In genomic region chr7:99943641-99944507, GRCh38 we compare ENCODE assay signal across 13 cellular contexts. TPM values are rescaled to one million over a fixed set of nuclear protein-coding genes. Genes with fewer than 3 reads are reported as not detected.
DNase-seq lines count a peak whose midpoint lies in the region; ATAC-seq, FAIRE-seq and TF ChIP-seq lines count a peak whose summit lies in the region.
"Had no signal": no experiment of that assay in that cellular context is flagged by ENCODE, and none has a peak within 500 bp of the region (broad histone marks: within the 10 kb centered on the region; RNA-seq: fewer than 3 reads in every experiment).

No MANE protein-coding gene starts in this region.

- no peak for DNase-seq in activated T-cell treated with anti-CD3 and anti-CD28 coated beads, Interleukin-2, amount 50 U/mL, for 72 hours
- DNase-seq in activated T-cell treated with anti-CD3 and anti-CD28 coated beads, Interleukin-2, amount 50 U/mL, for 1 hour: no peak
- DNase-seq in NCI-H526 (lab: John Stamatoyannopoulos, UW) (peak; percentile 99), mammary epithelial cell (no peak), trophoblast cell (no peak), SW480 (ENCODE audit: low spot score) (no peak), H54 (ENCODE audit: insufficient read length, low spot score) (no peak), CD1c-positive myeloid dendritic cell (ENCODE audit: extremely low spot score) (no peak)
- DNase-seq: effector memory CD4-positive, alpha-beta T cell; lower lobe of right lung; NCI-H1436 treated with DMSO at 0.1 percent for 48 hours had no signal

- H3K4me1 ChIP-seq in mammary epithelial cell (ENCODE audit: insufficient read depth, low read length) (no peaks in the 10 kb centered on the region), trophoblast cell (ENCODE audit: control insufficient read depth in 1 of 2, insufficient read depth in 2 of 2, low read length in 2 of 2) (peaks cover 0 to 2% of the 10 kb centered on the region in 2 experiments)
- H3K4me1 ChIP-seq: lower lobe of right lung had no signal

- FAIRE-seq in H54 (lab: Jason Lieb, UNC): no peak

- peaks cover 19% of the 10 kb centered on the region for H3K4me1 Mint-ChIP-seq in activated T-cell treated with anti-CD3 and anti-CD28 coated beads, Interleukin-2, amount 50 U/mL, for 72 hours (ENCODE audit: low read depth)

- peaks cover 1% of the 10 kb centered on the region for H3K9me3 ChIP-seq in mammary epithelial cell (replicated peaks; ENCODE audit: insufficient read depth, low read length)
- peaks cover 2% of the 10 kb centered on the region for H3K9me3 ChIP-seq in trophoblast cell (ENCODE audit: insufficient read depth, low read depth, low read length)
- H3K9me3 ChIP-seq: lower lobe of right lung had no signal

- H4K12ac ChIP-seq in trophoblast cell (ENCODE audit: low read depth, low read length): no peak overlapping the region

- H2AFZ ChIP-seq in mammary epithelial cell (ENCODE audit: low read depth, low read length) (peak overlapping the region; percentile 61), trophoblast cell (ENCODE audit: insufficient read depth, low read length, poor library complexity) (no peak overlapping the region)

- no peak overlapping the region for H4K91ac ChIP-seq in trophoblast cell (ENCODE audit: low read depth, low read length)

- TF ChIP-seq POLR2A in H54 (IDR thresholded peaks at IDR 0.05; ENCODE audit: low read depth, low read length): no peak

- ATAC-seq in activated T-cell treated with anti-CD3 and anti-CD28 coated beads, Interleukin-2, amount 50 U/mL, for 72 hours (replicated peaks in 1 of 2): no peak
- ATAC-seq: lower lobe of right lung, Panc1 had no signal

- CTCF ChIA-PET in mammary epithelial cell (lab: Charles Lee; ENCODE audit: low non-redundant PET): no interaction called here

- H3K79me2 ChIP-seq in mammary epithelial cell (ENCODE audit: insufficient read depth, low read length) (no peaks in the 10 kb centered on the region), trophoblast cell (ENCODE audit: control insufficient read depth, insufficient read depth, low read length, poor library complexity) (no peaks in the 10 kb centered on the region)

- no peak overlapping the region for H3K4ac ChIP-seq in trophoblast cell (ENCODE audit: low read depth, low read length)

- H3K4me2 ChIP-seq in mammary epithelial cell (ENCODE audit: insufficient read depth, low read depth, low read length): no peak overlapping the region
- H3K4me2 ChIP-seq in trophoblast cell (ENCODE audit: low read length): peak overlapping the region; percentile 38

- H2BK5ac ChIP-seq in trophoblast cell (ENCODE audit: low read depth, low read length, poor library complexity): no peak overlapping the region

- H4K20me1 ChIP-seq in mammary epithelial cell (ENCODE audit: insufficient read depth, low read length): no peaks in the 10 kb centered on the region

- in situ Hi-C loops in mammary epithelial cell (cut with MboI; ENCODE audit: low sequenced_read_pairs in 2 of 2): no loop called here

- H3K4me3 ChIP-seq in mammary epithelial cell (replicated peaks in 1 of 3; ENCODE audit: insufficient read depth in 1 of 3, low read depth in 2 of 3, low read length in 3 of 3) (no peak overlapping the region), trophoblast cell (ENCODE audit: low read depth, low read length) (no peak overlapping the region)
- H3K4me3 ChIP-seq: lower lobe of right lung had no signal

- no peak overlapping the region for H2BK120ac ChIP-seq in trophoblast cell (ENCODE audit: insufficient read depth, low read length, poor library complexity)

- no peaks in the 10 kb centered on the region for H3K79me1 ChIP-seq in trophoblast cell (ENCODE audit: low read length)

- WGBS in mammary epithelial cell (ENCODE audit: low coverage, missing lambda C conversion rate): 22% methylated on average over 10 of the region's 14 CpGs
- WGBS in trophoblast cell (ENCODE audit: extremely low coverage, insufficient coverage, insufficient read length): no CpG with 5 or more reads among the region's 14 CpGs

- peak overlapping the region; percentile 31 to 33 for H3K4me3 Mint-ChIP-seq in activated T-cell treated with anti-CD3 and anti-CD28 coated beads, Interleukin-2, amount 50 U/mL, for 72 hours

- H3K27me3 ChIP-seq in mammary epithelial cell (ENCODE audit: insufficient read depth, low read length): no peaks in the 10 kb centered on the region
- no peaks in the 10 kb centered on the region for H3K27me3 ChIP-seq in trophoblast cell (ENCODE audit: insufficient read depth, low read length)

- intact Hi-C loops in mammary epithelial cell (cut with micrococcal nuclease): no loop called here

- no peak overlapping the region for H2BK12ac ChIP-seq in trophoblast cell (ENCODE audit: low read length)

- H3K27ac ChIP-seq in mammary epithelial cell (ENCODE audit: insufficient read depth, low read depth, low read length) (no peak overlapping the region), trophoblast cell (ENCODE audit: low read depth, low read length) (no peak overlapping the region)
- H3K27ac ChIP-seq: lower lobe of right lung had no signal

- H3K36me3 Mint-ChIP-seq in activated T-cell treated with anti-CD3 and anti-CD28 coated beads, Interleukin-2, amount 50 U/mL, for 72 hours (ENCODE audit: insufficient read depth in 2 of 2): peaks cover 5 to 6% of the 10 kb centered on the region in 2 donors

- peaks cover 5% of the 10 kb centered on the region in 2 donors for H3K9me3 Mint-ChIP-seq in activated T-cell treated with anti-CD3 and anti-CD28 coated beads, Interleukin-2, amount 50 U/mL, for 72 hours

- no peak overlapping the region for H2AK5ac ChIP-seq in trophoblast cell (ENCODE audit: low read length)

- peak overlapping the region; percentile 13 for H3K23ac ChIP-seq in trophoblast cell (ENCODE audit: low read length)

- no peak overlapping the region for H4K8ac ChIP-seq in trophoblast cell (ENCODE audit: low read depth, low read length)

- H3K9ac ChIP-seq in mammary epithelial cell (ENCODE audit: insufficient read depth, low read length) (no peak overlapping the region), trophoblast cell (ENCODE audit: low read length) (no peak overlapping the region)

- BruUV-seq in mammary epithelial cell (replicated peaks; lab: Mats Ljungman, UMichigan): no TSS peak

- dilution Hi-C loops in mammary epithelial cell (cut with HindIII; ENCODE audit: low sequenced_read_pairs): no loop called here

- H3K36me3 ChIP-seq in mammary epithelial cell (ENCODE audit: insufficient read depth, low read length): no peaks in the 10 kb centered on the region
- no peaks in the 10 kb centered on the region for H3K36me3 ChIP-seq in trophoblast cell (ENCODE audit: control insufficient read depth in 1 of 2, insufficient read depth in 2 of 2, low read length in 2 of 2)
- H3K36me3 ChIP-seq: lower lobe of right lung had no signal

- H3K27ac Mint-ChIP-seq in activated T-cell treated with anti-CD3 and anti-CD28 coated beads, Interleukin-2, amount 50 U/mL, for 72 hours: no peak overlapping the region

- H3K18ac ChIP-seq in trophoblast cell (ENCODE audit: low read length): no peak overlapping the region

- peaks cover 37% of the 10 kb centered on the region for H3K27me3 Mint-ChIP-seq in activated T-cell treated with anti-CD3 and anti-CD28 coated beads, Interleukin-2, amount 50 U/mL, for 72 hours (ENCODE audit: low read depth)

- H3K14ac ChIP-seq in trophoblast cell (ENCODE audit: low read length): no peak overlapping the region

- TF ChIP-seq CTCF in mammary epithelial cell (conservative IDR thresholded peaks at IDR 0.05 in 1 of 2, IDR thresholded peaks at IDR 0.05 in 1 of 2; ENCODE audit: extremely low read depth in 1 of 2, insufficient read depth in 1 of 2, low read depth in 1 of 2, low read length in 2 of 2): no peak

RNA-seq across cellular contexts. Expression of gene GJC3, which starts 14.5 kb away (rescaled TPM):
- total RNA-seq in activated T-cell treated with anti-CD3 and anti-CD28 coated beads, Interleukin-2, amount 50 U/mL, for 72 hours: 1 to 10 TPM in 1 of 2 donors, under 1 TPM in 1; 0.58 to 1.7 TPM
- total RNA-seq in mammary epithelial cell: under 1 TPM in 1 of 2 donors, not detected in 1; 0.38 TPM
- polyA plus RNA-seq in mammary epithelial cell: 0.11 TPM
- not detected for polyA minus RNA-seq in mammary epithelial cell
- not detected in 2 replicates for polyA plus RNA-seq in trophoblast cell (2013)
- total RNA-seq: lower lobe of right lung had no signal

RNA-seq across cellular contexts. Expression of gene TRIM4, which starts 24.5 kb away (rescaled TPM):
- total RNA-seq in activated T-cell treated with anti-CD3 and anti-CD28 coated beads, Interleukin-2, amount 50 U/mL, for 72 hours: 10 to 100 TPM; 34.9 to 38.2 TPM
- 10 to 100 TPM; 23.2 to 24.5 TPM for total RNA-seq in mammary epithelial cell
- 10.5 TPM for polyA plus RNA-seq in mammary epithelial cell
- 9.8 TPM for polyA minus RNA-seq in mammary epithelial cell
- 0.56 and 0.67 TPM in 2 replicates for polyA plus RNA-seq in trophoblast cell (2013)

RNA-seq across cellular contexts. Expression of gene AZGP1, which starts 32.0 kb away (rescaled TPM):
- total RNA-seq in activated T-cell treated with anti-CD3 and anti-CD28 coated beads, Interleukin-2, amount 50 U/mL, for 72 hours: not detected
- 1 to 10 TPM in 1 of 2 donors, not detected in 1; 9.3 TPM for total RNA-seq in mammary epithelial cell
- 0.14 TPM for polyA plus RNA-seq in mammary epithelial cell
- not detected for polyA minus RNA-seq in mammary epithelial cell
- polyA plus RNA-seq in trophoblast cell (2013): not detected in 2 replicates
- total RNA-seq: glomerular endothelial cell had no signal

Comparison
In these comparisons a context has a peak if more than half of its experiments do, and no peak if none do; other contexts are left out.
1. DNase-seq: peak in NCI-H526 (2 of 2); none in activated T-cell treated with anti-CD3 and anti-CD28 coated beads, Interleukin-2, amount 50 U/mL, for 72 hours (0 of 2), activated T-cell treated with anti-CD3 and anti-CD28 coated beads, Interleukin-2, amount 50 U/mL, for 1 hour (single experiment), mammary epithelial cell (single experiment), trophoblast cell (0 of 2), SW480 (single experiment), H54 (single experiment) and CD1c-positive myeloid dendritic cell (single experiment).